Comparison of ENCODE assay signal across 1 cellular context in genomic region chr4:150315175-150315574, GRCh38.
TF ChIP-seq lines count a peak whose summit lies in the region.

No MANE protein-coding gene starts in this region.

TF ChIP-seq in K562, 482 proteins besides CTCF, POLR2A, EP300 and RAD21 (continued from another document and continues in another):
- TF ChIP-seq TEAD4 (IDR thresholded peaks at IDR 0.05; ENCODE audit: low read length) (peak; percentile 20; the same call in 1 of the 2 replicates), TEAD4 (CRISPR knock-in tag; IDR thresholded peaks at IDR 0.05; ENCODE audit: borderline replicate concordance) (no peak), RFX5 (IDR thresholded peaks at IDR 0.05; ENCODE audit: low read depth, low read length) (no peak), HOXB6 (CRISPR knock-in tag; IDR thresholded peaks at IDR 0.05; ENCODE audit: borderline replicate concordance) (no peak), MEF2D (tag; conservative IDR thresholded peaks at IDR 0.05; ENCODE audit: low read depth) (no peak), SAP30 (IDR thresholded peaks at IDR 0.05; ENCODE audit: borderline replicate concordance, insufficient read depth, low read depth, low read length, poor library complexity, severe bottlenecking) (no peak), RBM39 (optimal IDR thresholded peaks at IDR 0.05; ENCODE audit: low read depth, low read length) (no peak), NBN (IDR thresholded peaks at IDR 0.05; ENCODE audit: low read depth) (no peak), EGR1 (conservative IDR thresholded peaks at IDR 0.05) (no peak), EWSR1 (IDR thresholded peaks at IDR 0.05; ENCODE audit: borderline replicate concordance, low read depth, partially characterized antibody) (no peak), ZNF316 (IDR thresholded peaks at IDR 0.05) (no peak), ZBTB49 (CRISPR knock-in tag; IDR thresholded peaks at IDR 0.05; ENCODE audit: borderline replicate concordance) (no peak), FOXP1 (CRISPR knock-in tag; IDR thresholded peaks at IDR 0.05) (no peak), ETS1 (conservative IDR thresholded peaks at IDR 0.05; ENCODE audit: control insufficient read depth, low read depth, low read length) (no peak), POLR3G (IDR thresholded peaks at IDR 0.05; ENCODE audit: extremely low read depth, insufficient read length, insufficient replicate concordance) (no peak), ZNF324 (CRISPR knock-in tag; IDR thresholded peaks at IDR 0.05) (no peak), CGGBP1 (CRISPR knock-in tag; IDR thresholded peaks at IDR 0.05) (no peak), CAMTA2 (CRISPR knock-in tag; conservative IDR thresholded peaks at IDR 0.05) (no peak), GTF2A2 (tag; IDR thresholded peaks at IDR 0.05) (0 out of 2 replicates have a peak, but pooled peaks have one; percentile 50), HNRNPK (IDR thresholded peaks at IDR 0.05; ENCODE audit: low read depth, low read length, poor library complexity, severe bottlenecking) (no peak), KLF16 (IDR thresholded peaks at IDR 0.05) (no peak), DACH1 (IDR thresholded peaks at IDR 0.05; ENCODE audit: partially characterized antibody) (no peak), CTBP1 (IDR thresholded peaks at IDR 0.05; ENCODE audit: borderline replicate concordance) (no peak), TAF15 (IDR thresholded peaks at IDR 0.05; ENCODE audit: low read depth, low read length) (no peak), ZNF408 (CRISPR knock-in tag; IDR thresholded peaks at IDR 0.05; ENCODE audit: low read depth) (no peak), CUX1 (CRISPR knock-in tag; IDR thresholded peaks at IDR 0.05) (no peak), ZNF3 (CRISPR knock-in tag; IDR thresholded peaks at IDR 0.05) (no peak), TOE1 (IDR thresholded peaks at IDR 0.05; ENCODE audit: borderline replicate concordance) (no peak), TOE1 (CRISPR knock-in tag; IDR thresholded peaks at IDR 0.05; ENCODE audit: borderline replicate concordance, low read depth) (no peak), HDAC3 (IDR thresholded peaks at IDR 0.05; ENCODE audit: borderline replicate concordance, partially characterized antibody) (no peak), XRCC5 (IDR thresholded peaks at IDR 0.05; ENCODE audit: low read depth, low read length) (no peak), SFPQ (IDR thresholded peaks at IDR 0.05; ENCODE audit: low read depth, low read length) (no peak), SIN3B (IDR thresholded peaks at IDR 0.05; ENCODE audit: low read depth) (no peak), ZNF785 (CRISPR knock-in tag; IDR thresholded peaks at IDR 0.05) (no peak), FOXP4 (CRISPR knock-in tag; IDR thresholded peaks at IDR 0.05; ENCODE audit: borderline replicate concordance) (no peak), U2AF2 (optimal IDR thresholded peaks at IDR 0.05; ENCODE audit: low read depth, low read length) (no peak), BACH1 (tag; IDR thresholded peaks at IDR 0.05) (peak; percentile 15; the same call in 1 of the 2 replicates)
- TF ChIP-seq, protein P1, sequence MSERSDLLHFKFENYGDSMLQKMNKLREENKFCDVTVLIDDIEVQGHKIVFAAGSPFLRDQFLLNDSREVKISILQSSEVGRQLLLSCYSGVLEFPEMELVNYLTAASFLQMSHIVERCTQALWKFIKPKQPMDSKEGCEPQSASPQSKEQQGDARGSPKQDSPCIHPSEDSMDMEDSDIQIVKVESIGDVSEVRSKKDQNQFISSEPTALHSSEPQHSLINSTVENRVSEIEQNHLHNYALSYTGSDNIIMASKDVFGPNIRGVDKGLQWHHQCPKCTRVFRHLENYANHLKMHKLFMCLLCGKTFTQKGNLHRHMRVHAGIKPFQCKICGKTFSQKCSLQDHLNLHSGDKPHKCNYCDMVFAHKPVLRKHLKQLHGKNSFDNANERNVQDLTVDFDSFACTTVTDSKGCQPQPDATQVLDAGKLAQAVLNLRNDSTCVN (CRISPR knock-in tag; IDR thresholded peaks at IDR 0.05), result no peak
- TF ChIP-seq, protein P2, sequence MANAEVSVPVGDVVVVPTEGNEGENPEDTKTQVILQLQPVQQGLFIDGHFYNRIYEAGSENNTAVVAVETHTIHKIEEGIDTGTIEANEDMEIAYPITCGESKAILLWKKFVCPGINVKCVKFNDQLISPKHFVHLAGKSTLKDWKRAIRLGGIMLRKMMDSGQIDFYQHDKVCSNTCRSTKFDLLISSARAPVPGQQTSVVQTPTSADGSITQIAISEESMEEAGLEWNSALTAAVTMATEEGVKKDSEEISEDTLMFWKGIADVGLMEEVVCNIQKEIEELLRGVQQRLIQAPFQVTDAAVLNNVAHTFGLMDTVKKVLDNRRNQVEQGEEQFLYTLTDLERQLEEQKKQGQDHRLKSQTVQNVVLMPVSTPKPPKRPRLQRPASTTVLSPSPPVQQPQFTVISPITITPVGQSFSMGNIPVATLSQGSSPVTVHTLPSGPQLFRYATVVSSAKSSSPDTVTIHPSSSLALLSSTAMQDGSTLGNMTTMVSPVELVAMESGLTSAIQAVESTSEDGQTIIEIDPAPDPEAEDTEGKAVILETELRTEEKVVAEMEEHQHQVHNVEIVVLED (CRISPR knock-in tag; IDR thresholded peaks at IDR 0.05), result no peak
- TF ChIP-seq, protein P3, sequence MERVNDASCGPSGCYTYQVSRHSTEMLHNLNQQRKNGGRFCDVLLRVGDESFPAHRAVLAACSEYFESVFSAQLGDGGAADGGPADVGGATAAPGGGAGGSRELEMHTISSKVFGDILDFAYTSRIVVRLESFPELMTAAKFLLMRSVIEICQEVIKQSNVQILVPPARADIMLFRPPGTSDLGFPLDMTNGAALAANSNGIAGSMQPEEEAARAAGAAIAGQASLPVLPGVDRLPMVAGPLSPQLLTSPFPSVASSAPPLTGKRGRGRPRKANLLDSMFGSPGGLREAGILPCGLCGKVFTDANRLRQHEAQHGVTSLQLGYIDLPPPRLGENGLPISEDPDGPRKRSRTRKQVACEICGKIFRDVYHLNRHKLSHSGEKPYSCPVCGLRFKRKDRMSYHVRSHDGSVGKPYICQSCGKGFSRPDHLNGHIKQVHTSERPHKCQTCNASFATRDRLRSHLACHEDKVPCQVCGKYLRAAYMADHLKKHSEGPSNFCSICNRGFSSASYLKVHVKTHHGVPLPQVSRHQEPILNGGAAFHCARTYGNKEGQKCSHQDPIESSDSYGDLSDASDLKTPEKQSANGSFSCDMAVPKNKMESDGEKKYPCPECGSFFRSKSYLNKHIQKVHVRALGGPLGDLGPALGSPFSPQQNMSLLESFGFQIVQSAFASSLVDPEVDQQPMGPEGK (CRISPR knock-in tag; IDR thresholded peaks at IDR 0.05; ENCODE audit: borderline replicate concordance), result no peak
- TF ChIP-seq, protein P4, sequence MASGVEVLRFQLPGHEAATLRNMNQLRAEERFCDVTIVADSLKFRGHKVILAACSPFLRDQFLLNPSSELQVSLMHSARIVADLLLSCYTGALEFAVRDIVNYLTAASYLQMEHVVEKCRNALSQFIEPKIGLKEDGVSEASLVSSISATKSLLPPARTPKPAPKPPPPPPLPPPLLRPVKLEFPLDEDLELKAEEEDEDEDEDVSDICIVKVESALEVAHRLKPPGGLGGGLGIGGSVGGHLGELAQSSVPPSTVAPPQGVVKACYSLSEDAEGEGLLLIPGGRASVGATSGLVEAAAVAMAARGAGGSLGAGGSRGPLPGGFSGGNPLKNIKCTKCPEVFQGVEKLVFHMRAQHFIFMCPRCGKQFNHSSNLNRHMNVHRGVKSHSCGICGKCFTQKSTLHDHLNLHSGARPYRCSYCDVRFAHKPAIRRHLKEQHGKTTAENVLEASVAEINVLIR (CRISPR knock-in tag; IDR thresholded peaks at IDR 0.05), result no peak
